8 cellular contexts compared by ENCODE assay signal in the genomic region with DNA sequence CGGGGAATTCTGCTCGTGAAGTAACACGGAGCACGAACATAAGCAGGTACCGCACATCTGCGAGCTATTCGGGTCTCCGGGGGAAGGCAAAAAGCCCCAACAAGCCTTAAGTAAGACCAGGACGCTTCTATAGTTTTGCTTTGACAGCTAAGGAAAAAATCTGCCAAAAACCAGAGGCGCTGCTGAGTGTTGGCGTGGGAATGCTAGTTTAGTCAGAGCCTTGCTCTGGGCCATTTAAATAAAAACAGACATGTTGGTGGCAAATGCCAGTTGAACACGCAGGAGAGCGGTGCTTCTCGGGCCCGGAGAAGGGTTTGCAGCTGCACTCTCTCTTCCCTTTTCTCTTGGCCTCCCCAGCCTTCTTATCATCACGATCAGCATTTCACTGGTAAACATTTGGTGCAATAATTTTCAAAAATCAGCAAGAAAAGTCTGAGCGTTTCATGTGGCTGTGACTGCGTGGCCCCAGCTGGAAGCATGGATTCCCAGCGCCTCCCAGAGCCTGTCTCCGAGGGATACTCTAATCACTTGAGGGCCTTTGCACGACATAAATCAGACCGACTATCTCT. TPM values are rescaled to one million over a fixed set of nuclear protein-coding genes. Genes with fewer than 3 reads are reported as not detected.
DNase-seq lines count a peak whose midpoint lies in the region; ATAC-seq and TF ChIP-seq lines count a peak whose summit lies in the region.

No MANE protein-coding gene starts in this region.

- peaks cover 12% of the 10 kb centered on the region for H3K4me1 Mint-ChIP-seq in activated T-helper 2 cell treated with anti-CD3 and anti-CD28 coated beads, Interferon-gamma antibody, Interleukin-2, Interleukin-4, amounts not matched to agents 10 μg/mL and 5 μg/mL and 100 μg/mL, durations not matched to agents 14 hours and 24 hours and 36 hours (ENCODE audit: low read depth)

- H3K36me3 ChIP-seq in spleen: no peaks in the 10 kb centered on the region

- no peak for ATAC-seq in GM18868 (IDR thresholded peaks at IDR 0.05; ENCODE audit: unreplicated experiment)

- TF ChIP-seq POLR2A in spleen (IDR thresholded peaks at IDR 0.05): no peak

- WGBS in spleen, 5 donors: 27 to 34% (median 29%) methylated on average over 22 of the region's 22 CpGs

- peak; percentile 68 for DNase-seq in RPMI7951 (ENCODE audit: low read depth)
- peak; percentile 59 for DNase-seq in fibroblast of pulmonary artery (ENCODE audit: low read depth)
- DNase-seq in spleen: no peak
- DNase-seq in activated T-helper 2 cell treated with anti-CD3 and anti-CD28 coated beads, Interferon-gamma antibody, Interleukin-2, Interleukin-4, amounts not matched to agents 10 μg/mL and 5 μg/mL and 100 μg/mL, durations not matched to agents 14 hours and 24 hours and 36 hours (ENCODE audit: low spot score): no peak
- no peak for DNase-seq in NCI-H1436 treated with DMSO at 0.1 percent for 48 hours (lab: John Stamatoyannopoulos, UW)
- DNase-seq in DMS79 treated with DMSO at 0.1 percent for 48 hours (lab: John Stamatoyannopoulos, UW): no peak

- H3K27me3 ChIP-seq in spleen (replicated peaks in 1 of 7): no peaks in the 10 kb centered on the region

- no peaks in the 10 kb centered on the region for H3K9me3 Mint-ChIP-seq in activated T-helper 2 cell treated with anti-CD3 and anti-CD28 coated beads, Interferon-gamma antibody, Interleukin-2, Interleukin-4, amounts not matched to agents 10 μg/mL and 5 μg/mL and 100 μg/mL, durations not matched to agents 14 hours and 24 hours and 36 hours

- intact Hi-C loops in spleen (cut with DNase I; ENCODE audit: low total_unique reads): no loop called here
- intact Hi-C loops in activated T-helper 2 cell treated with anti-CD3 and anti-CD28 coated beads, Interferon-gamma antibody, Interleukin-2, Interleukin-4, amounts not matched to agents 10 μg/mL and 5 μg/mL and 100 μg/mL, durations not matched to agents 14 hours and 24 hours and 36 hours (cut with micrococcal nuclease): no loop called here

- H3K4me3 Mint-ChIP-seq in activated T-helper 2 cell treated with anti-CD3 and anti-CD28 coated beads, Interferon-gamma antibody, Interleukin-2, Interleukin-4, amounts not matched to agents 10 μg/mL and 5 μg/mL and 100 μg/mL, durations not matched to agents 14 hours and 24 hours and 36 hours (ENCODE audit: low read depth): no peak overlapping the region

- H3K27me3 Mint-ChIP-seq in activated T-helper 2 cell treated with anti-CD3 and anti-CD28 coated beads, Interferon-gamma antibody, Interleukin-2, Interleukin-4, amounts not matched to agents 10 μg/mL and 5 μg/mL and 100 μg/mL, durations not matched to agents 14 hours and 24 hours and 36 hours (ENCODE audit: low read depth): no peaks in the 10 kb centered on the region

- H3K9me3 ChIP-seq in spleen: no peaks in the 10 kb centered on the region

- no peak for TF ChIP-seq CTCF in GM12875 (IDR thresholded peaks at IDR 0.05; ENCODE audit: borderline replicate concordance, insufficient read depth, low read depth, low read length)
- no peak for TF ChIP-seq CTCF in fibroblast of pulmonary artery (IDR thresholded peaks at IDR 0.05; ENCODE audit: low read length, missing control alignments)
- TF ChIP-seq CTCF in spleen (IDR thresholded peaks at IDR 0.05 in 8 of 11, conservative IDR thresholded peaks at IDR 0.05 in 3 of 11): no peak

- peak overlapping the region; percentile 15 to 81 (median 69) for H3K27ac ChIP-seq in spleen

- no peaks in the 10 kb centered on the region for H3K36me3 Mint-ChIP-seq in activated T-helper 2 cell treated with anti-CD3 and anti-CD28 coated beads, Interferon-gamma antibody, Interleukin-2, Interleukin-4, amounts not matched to agents 10 μg/mL and 5 μg/mL and 100 μg/mL, durations not matched to agents 14 hours and 24 hours and 36 hours (ENCODE audit: low read depth)

- H3K4me1 ChIP-seq in spleen: peaks cover 23 to 68% (median 41%) of the 10 kb centered on the region in 6 donors

- H3K4me3 ChIP-seq in GM12875 (ENCODE audit: low read depth, low read length): peak overlapping the region; percentile 6
- H3K4me3 ChIP-seq in fibroblast of pulmonary artery (replicated peaks; ENCODE audit: low read depth, low read length): no peak overlapping the region
- peak overlapping the region in 1 of 8 donors; percentile 35 for H3K4me3 ChIP-seq in spleen

- H3K27ac Mint-ChIP-seq in activated T-helper 2 cell treated with anti-CD3 and anti-CD28 coated beads, Interferon-gamma antibody, Interleukin-2, Interleukin-4, amounts not matched to agents 10 μg/mL and 5 μg/mL and 100 μg/mL, durations not matched to agents 14 hours and 24 hours and 36 hours: no peak overlapping the region

RNA-seq across cellular contexts. Expression of gene NOTCH1, which starts 6.4 kb away (rescaled TPM):
- total RNA-seq in RPMI7951 (2014; rRNA removed; shearing (Covaris generic)): 1.8 and 2.0 TPM in 2 replicates
- 100 to 1,000 TPM in 4 of 7 donors, 10 to 100 TPM in 3; 88.6 to 140 (median 117) TPM for total RNA-seq in spleen
- 10 to 100 TPM in 1 of 3 donors, 1 to 10 TPM in 2; 4.9 to 27.2 (median 8.3) TPM for polyA plus RNA-seq in spleen
- 81.3 and 83.8 TPM in 2 replicates for total RNA-seq in activated T-helper 2 cell treated with anti-CD3 and anti-CD28 coated beads, Interferon-gamma antibody, Interleukin-2, Interleukin-4, amounts not matched to agents 10 μg/mL and 5 μg/mL and 100 μg/mL, durations not matched to agents 14 hours and 24 hours and 36 hours

Comparison
In these comparisons a context has a peak if more than half of its experiments do, and no peak if none do; other contexts are left out.
1. DNase-seq: peak in RPMI7951 (single experiment) and fibroblast of pulmonary artery (single experiment); none in spleen (single experiment), activated T-helper 2 cell treated with anti-CD3 and anti-CD28 coated beads, Interferon-gamma antibody, Interleukin-2, Interleukin-4, amounts not matched to agents 10 μg/mL and 5 μg/mL and 100 μg/mL, durations not matched to agents 14 hours and 24 hours and 36 hours (single experiment), NCI-H1436 treated with DMSO at 0.1 percent for 48 hours (single experiment) and DMS79 treated with DMSO at 0.1 percent for 48 hours (single experiment).
2. RNA of gene NOTCH1, which starts 6.4 kb away (total RNA-seq): 88.6 to 140 TPM in spleen and 81.3 to 83.8 TPM in activated T-helper 2 cell treated with anti-CD3 and anti-CD28 coated beads, Interferon-gamma antibody, Interleukin-2, Interleukin-4, amounts not matched to agents 10 μg/mL and 5 μg/mL and 100 μg/mL, durations not matched to agents 14 hours and 24 hours and 36 hours; 1.8 to 2.0 TPM in RPMI7951; every median in the first group is over 10 times any median in the second.